1 cellular context compared by ENCODE assay signal in the genomic region with DNA sequence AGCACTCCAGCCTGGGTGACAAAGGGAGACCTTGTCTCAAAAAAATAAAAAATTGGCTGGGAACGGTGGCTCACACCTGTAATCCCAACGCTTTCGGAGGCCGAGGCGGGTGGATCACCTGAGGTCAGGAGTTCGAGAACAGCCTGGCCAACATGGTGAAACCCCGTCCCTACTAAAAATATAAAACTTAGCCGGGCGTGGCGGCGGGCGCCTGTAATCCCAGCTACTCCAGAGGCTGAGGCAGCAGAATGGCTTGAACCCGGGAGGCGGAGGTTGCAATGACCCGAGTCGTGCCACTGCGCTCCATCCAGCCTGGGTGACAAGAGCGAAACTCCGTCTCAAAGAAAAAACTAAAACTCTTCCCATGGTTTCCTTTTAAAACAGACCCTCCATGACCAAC.
TF ChIP-seq lines count a peak whose summit lies in the region.

No MANE protein-coding gene starts in this region.

TF ChIP-seq in HepG2, 621 proteins besides CTCF, POLR2A, EP300 and RAD21:
- TF ChIP-seq ZNF350 (CRISPR knock-in tag; IDR thresholded peaks at IDR 0.05; ENCODE audit: borderline replicate concordance, low read depth): peak; percentile 5; the same call in 1 of the 2 replicates
